Comparison of ENCODE assay signal across 1 cellular context in the genomic region with DNA sequence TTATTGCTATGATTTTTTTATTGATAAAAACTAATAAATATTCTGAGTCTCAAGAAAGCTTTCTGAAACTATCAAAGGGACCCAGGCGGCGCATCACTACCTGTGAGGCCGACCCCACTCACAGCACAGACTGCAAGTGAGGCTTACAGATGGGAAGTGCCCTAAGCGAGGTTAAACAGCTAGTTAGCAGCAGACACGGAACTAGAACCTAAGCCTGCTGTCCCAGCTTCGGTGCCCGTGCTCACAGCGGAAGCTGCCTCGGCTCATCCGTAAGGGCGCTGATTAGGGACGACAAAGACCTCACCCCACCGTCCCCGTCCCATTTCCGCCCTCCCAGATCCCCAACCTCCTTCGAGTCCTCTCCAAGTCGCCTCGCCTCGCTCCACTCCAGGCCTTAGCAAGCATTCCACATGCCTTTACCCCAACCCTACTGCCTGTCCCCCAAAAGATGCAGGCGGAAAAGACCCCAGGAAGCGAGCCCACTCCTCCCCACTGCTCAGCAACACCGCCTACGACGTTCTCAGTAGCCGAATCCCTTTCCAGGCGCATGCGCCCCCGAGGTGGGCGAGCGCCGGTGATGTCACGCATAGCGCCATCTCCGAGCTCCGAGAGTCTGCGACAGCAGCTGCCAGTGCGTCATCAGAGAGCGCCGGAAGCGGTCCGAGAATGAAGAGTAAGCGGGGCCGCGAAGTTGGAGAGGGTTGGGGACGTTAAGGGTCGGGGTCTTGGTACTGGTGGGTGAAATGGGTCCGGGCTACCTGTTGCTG.
A peak's percentile ranks its signal among the peaks of the same experiment; 100 is the strongest.
TF ChIP-seq lines count a peak whose summit lies in the region.

TSS of gene POP4 (plus strand) at position 631 of the 767 bp plus-strand sequence. CDS start at position 667, 36 bp downstream.

TF ChIP-seq in HEK293, 187 proteins besides CTCF, POLR2A, EP300 and RAD21 (continued from another document and continues in another):
- TF ChIP-seq, protein P1, sequence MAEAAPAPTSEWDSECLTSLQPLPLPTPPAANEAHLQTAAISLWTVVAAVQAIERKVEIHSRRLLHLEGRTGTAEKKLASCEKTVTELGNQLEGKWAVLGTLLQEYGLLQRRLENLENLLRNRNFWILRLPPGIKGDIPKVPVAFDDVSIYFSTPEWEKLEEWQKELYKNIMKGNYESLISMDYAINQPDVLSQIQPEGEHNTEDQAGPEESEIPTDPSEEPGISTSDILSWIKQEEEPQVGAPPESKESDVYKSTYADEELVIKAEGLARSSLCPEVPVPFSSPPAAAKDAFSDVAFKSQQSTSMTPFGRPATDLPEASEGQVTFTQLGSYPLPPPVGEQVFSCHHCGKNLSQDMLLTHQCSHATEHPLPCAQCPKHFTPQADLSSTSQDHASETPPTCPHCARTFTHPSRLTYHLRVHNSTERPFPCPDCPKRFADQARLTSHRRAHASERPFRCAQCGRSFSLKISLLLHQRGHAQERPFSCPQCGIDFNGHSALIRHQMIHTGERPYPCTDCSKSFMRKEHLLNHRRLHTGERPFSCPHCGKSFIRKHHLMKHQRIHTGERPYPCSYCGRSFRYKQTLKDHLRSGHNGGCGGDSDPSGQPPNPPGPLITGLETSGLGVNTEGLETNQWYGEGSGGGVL (tag by site-specific recombination; IDR thresholded peaks at IDR 0.05), result no peak
- no peak for TF ChIP-seq ZNF776 (tag by site-specific recombination; IDR thresholded peaks at IDR 0.05; ENCODE audit: borderline replicate concordance)
- TF ChIP-seq SETDB1 (IDR thresholded peaks at IDR 0.05; ENCODE audit: insufficient read length, low read length), result no peak
- TF ChIP-seq ZNF391 (tag by site-specific recombination; IDR thresholded peaks at IDR 0.05; ENCODE audit: borderline replicate concordance, low read depth), result peak; percentile 77; the same call in 1 of the 2 replicates
- TF ChIP-seq, protein P2, sequence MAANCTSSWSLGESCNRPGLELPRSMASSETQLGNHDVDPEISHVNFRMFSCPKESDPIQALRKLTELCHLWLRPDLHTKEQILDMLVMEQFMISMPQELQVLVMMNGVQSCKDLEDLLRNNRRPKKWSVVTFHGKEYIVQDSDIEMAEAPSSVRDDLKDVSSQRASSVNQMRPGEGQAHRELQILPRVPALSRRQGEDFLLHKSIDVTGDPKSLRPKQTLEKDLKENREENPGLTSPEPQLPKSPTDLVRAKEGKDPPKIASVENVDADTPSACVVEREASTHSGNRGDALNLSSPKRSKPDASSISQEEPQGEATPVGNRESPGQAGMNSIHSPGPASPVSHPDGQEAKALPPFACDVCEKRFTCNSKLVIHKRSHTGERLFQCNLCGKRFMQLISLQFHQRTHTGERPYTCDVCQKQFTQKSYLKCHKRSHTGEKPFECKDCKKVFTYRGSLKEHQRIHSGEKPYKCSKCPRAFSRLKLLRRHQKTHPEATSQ (tag by site-specific recombination; IDR thresholded peaks at IDR 0.05), result peak; percentile 78
- TF ChIP-seq RBAK (tag by site-specific recombination; IDR thresholded peaks at IDR 0.05), result no peak
- TF ChIP-seq ZNF548 (tag by site-specific recombination; IDR thresholded peaks at IDR 0.05), result no peak
- TF ChIP-seq ZNF560 (tag by site-specific recombination; IDR thresholded peaks at IDR 0.05; ENCODE audit: borderline replicate concordance), result no peak
- TF ChIP-seq EGR2 (tag by site-specific recombination; IDR thresholded peaks at IDR 0.05; ENCODE audit: low read depth), result peak; percentile 98
- no peak for TF ChIP-seq SCRT1 (tag by site-specific recombination; IDR thresholded peaks at IDR 0.05; ENCODE audit: borderline replicate concordance)
- TF ChIP-seq, protein P3, sequence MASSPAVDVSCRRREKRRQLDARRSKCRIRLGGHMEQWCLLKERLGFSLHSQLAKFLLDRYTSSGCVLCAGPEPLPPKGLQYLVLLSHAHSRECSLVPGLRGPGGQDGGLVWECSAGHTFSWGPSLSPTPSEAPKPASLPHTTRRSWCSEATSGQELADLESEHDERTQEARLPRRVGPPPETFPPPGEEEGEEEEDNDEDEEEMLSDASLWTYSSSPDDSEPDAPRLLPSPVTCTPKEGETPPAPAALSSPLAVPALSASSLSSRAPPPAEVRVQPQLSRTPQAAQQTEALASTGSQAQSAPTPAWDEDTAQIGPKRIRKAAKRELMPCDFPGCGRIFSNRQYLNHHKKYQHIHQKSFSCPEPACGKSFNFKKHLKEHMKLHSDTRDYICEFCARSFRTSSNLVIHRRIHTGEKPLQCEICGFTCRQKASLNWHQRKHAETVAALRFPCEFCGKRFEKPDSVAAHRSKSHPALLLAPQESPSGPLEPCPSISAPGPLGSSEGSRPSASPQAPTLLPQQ (tag by site-specific recombination; IDR thresholded peaks at IDR 0.05), result peak; percentile 95
- TF ChIP-seq ZNF157 (tag by site-specific recombination; IDR thresholded peaks at IDR 0.05), result no peak
- no peak for TF ChIP-seq ZNF211 (tag by site-specific recombination; IDR thresholded peaks at IDR 0.05; ENCODE audit: low read depth)
- TF ChIP-seq ZNF416 (tag by site-specific recombination; IDR thresholded peaks at IDR 0.05), result no peak
- TF ChIP-seq ZNF292 (tag by site-specific recombination; IDR thresholded peaks at IDR 0.05; ENCODE audit: borderline replicate concordance, low read depth), result no peak
- TF ChIP-seq ZBTB7A (tag by site-specific recombination; IDR thresholded peaks at IDR 0.05; ENCODE audit: low read depth), result peak; percentile 96
- peak; percentile 92 for TF ChIP-seq ZNF324 (tag by site-specific recombination; IDR thresholded peaks at IDR 0.05)
- no peak for TF ChIP-seq IKZF3 (tag by site-specific recombination; IDR thresholded peaks at IDR 0.05)
- peak; percentile 82; the same call in 1 of the 2 replicates for TF ChIP-seq PBX3 (CRISPR knock-in tag; IDR thresholded peaks at IDR 0.05)
- TF ChIP-seq HOXA7 (CRISPR knock-in tag; IDR thresholded peaks at IDR 0.05; ENCODE audit: borderline replicate concordance), result no peak
- TF ChIP-seq SP7 (tag by site-specific recombination; IDR thresholded peaks at IDR 0.05), result peak; percentile 94
- TF ChIP-seq ZNF174 (tag by site-specific recombination; IDR thresholded peaks at IDR 0.05), result no peak
- TF ChIP-seq, protein P4, sequence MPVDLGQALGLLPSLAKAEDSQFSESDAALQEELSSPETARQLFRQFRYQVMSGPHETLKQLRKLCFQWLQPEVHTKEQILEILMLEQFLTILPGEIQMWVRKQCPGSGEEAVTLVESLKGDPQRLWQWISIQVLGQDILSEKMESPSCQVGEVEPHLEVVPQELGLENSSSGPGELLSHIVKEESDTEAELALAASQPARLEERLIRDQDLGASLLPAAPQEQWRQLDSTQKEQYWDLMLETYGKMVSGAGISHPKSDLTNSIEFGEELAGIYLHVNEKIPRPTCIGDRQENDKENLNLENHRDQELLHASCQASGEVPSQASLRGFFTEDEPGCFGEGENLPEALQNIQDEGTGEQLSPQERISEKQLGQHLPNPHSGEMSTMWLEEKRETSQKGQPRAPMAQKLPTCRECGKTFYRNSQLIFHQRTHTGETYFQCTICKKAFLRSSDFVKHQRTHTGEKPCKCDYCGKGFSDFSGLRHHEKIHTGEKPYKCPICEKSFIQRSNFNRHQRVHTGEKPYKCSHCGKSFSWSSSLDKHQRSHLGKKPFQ (tag by site-specific recombination; IDR thresholded peaks at IDR 0.05), result no peak
- no peak for TF ChIP-seq ZNF658 (tag by site-specific recombination; IDR thresholded peaks at IDR 0.05)
- TF ChIP-seq KLF7 (tag by site-specific recombination; IDR thresholded peaks at IDR 0.05; ENCODE audit: borderline replicate concordance), result peak; percentile 63
- peak; percentile 52 for TF ChIP-seq ZNF146 (tag by site-specific recombination; IDR thresholded peaks at IDR 0.05)
- no peak for TF ChIP-seq ZNF513 (tag by site-specific recombination; IDR thresholded peaks at IDR 0.05)
- no peak for TF ChIP-seq ZNF202 (tag by site-specific recombination; IDR thresholded peaks at IDR 0.05; ENCODE audit: borderline replicate concordance)
- peak; percentile 96 for TF ChIP-seq PATZ1 (tag by site-specific recombination; IDR thresholded peaks at IDR 0.05)
- TF ChIP-seq ZNF121 (tag by site-specific recombination; IDR thresholded peaks at IDR 0.05), result no peak
- TF ChIP-seq, protein P5, sequence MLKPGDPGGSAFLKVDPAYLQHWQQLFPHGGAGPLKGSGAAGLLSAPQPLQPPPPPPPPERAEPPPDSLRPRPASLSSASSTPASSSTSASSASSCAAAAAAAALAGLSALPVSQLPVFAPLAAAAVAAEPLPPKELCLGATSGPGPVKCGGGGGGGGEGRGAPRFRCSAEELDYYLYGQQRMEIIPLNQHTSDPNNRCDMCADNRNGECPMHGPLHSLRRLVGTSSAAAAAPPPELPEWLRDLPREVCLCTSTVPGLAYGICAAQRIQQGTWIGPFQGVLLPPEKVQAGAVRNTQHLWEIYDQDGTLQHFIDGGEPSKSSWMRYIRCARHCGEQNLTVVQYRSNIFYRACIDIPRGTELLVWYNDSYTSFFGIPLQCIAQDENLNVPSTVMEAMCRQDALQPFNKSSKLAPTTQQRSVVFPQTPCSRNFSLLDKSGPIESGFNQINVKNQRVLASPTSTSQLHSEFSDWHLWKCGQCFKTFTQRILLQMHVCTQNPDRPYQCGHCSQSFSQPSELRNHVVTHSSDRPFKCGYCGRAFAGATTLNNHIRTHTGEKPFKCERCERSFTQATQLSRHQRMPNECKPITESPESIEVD (tag by site-specific recombination; IDR thresholded peaks at IDR 0.05), result no peak
- TF ChIP-seq ZNF488 (tag by site-specific recombination; IDR thresholded peaks at IDR 0.05), result no peak
- peak; percentile 99 for TF ChIP-seq KLF17 (tag by site-specific recombination; IDR thresholded peaks at IDR 0.05)
- peak; percentile 16; the same call in 1 of the 2 replicates for TF ChIP-seq ZNF645 (tag by site-specific recombination; IDR thresholded peaks at IDR 0.05)
- TF ChIP-seq HOXD13 (CRISPR knock-in tag; IDR thresholded peaks at IDR 0.05; ENCODE audit: borderline replicate concordance), result no peak
- peak; percentile 65 for TF ChIP-seq ZNF366 (tag by site-specific recombination; conservative IDR thresholded peaks at IDR 0.05)
